10 cellular contexts compared by ENCODE assay signal in the genomic region with DNA sequence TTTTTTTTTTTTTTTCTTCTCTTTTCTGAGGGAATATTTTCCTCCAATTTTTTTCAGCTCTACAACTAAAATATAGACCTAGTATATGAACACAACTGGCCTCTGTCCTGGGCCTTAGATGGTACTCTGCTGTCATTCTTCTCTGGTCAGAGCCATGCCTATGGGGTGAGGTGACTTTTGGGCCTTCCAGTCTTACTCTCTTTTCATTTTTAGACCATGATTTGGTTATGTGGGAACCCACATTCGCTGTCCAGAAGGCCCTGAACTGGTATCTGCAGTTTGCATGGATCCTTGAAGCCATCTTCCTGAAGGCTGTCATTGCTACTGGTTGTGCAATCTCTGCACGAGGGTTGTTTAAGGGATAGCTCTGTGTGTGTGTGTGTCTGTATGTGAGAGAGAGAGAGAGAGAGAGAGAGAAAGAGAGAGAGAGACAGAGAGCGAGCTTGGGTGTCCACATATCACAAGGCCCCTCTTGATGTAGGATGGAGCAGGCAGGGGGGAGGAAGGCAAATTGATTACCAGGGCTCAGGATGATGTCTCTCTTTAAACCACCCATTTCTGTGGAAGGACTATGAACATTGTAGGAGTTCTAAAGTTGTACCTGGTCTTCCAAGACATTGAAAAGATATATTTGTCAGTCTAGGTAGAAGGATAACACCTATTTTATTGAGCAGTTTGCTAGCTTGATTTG. TPM values are rescaled to one million over a fixed set of nuclear protein-coding genes. Genes with fewer than 3 reads are reported as not detected.
DNase-seq lines count a peak whose midpoint lies in the region; ATAC-seq and TF ChIP-seq lines count a peak whose summit lies in the region.
"Had no signal": no experiment of that assay in that cellular context is flagged by ENCODE, and none has a peak within 500 bp of the region (broad histone marks: within the 10 kb centered on the region; RNA-seq: fewer than 3 reads in every experiment).

No MANE protein-coding gene starts in this region.

- no peak for DNase-seq in T-helper 2 cell treated with Interferon-gamma antibody and Interleukin-4, amounts not matched to agents 5 μg/mL and 100 μg/mL, for 36 hours (ENCODE audit: low spot score)
- no peak for DNase-seq in T-helper 2 cell
- no peak for DNase-seq in activated CD4-positive, alpha-beta memory T cell treated with anti-CD3 and anti-CD28 coated beads, Interleukin-2, amount 10 ng/mL, durations not matched to agents 7 days and 5 days
- no peak for DNase-seq in left cardiac atrium
- no peak for DNase-seq in stomach
- DNase-seq in NOMO-1 treated with DMSO at 0.1 percent for 48 hours (lab: John Stamatoyannopoulos, UW; ENCODE audit: unreplicated experiment): no peak
- no peak for DNase-seq in osteocyte (ENCODE audit: extremely low spot score, unreplicated experiment)
- DNase-seq: effector CD8-positive, alpha-beta T cell; pancreas had no signal

- H3K4me1 ChIP-seq in stomach: peaks cover 47 to 98% (median 75%) of the 10 kb centered on the region in 4 donors

- peak overlapping the region; percentile 87 for H3K4me3 Mint-ChIP-seq in T-helper 2 cell treated with Interferon-gamma antibody and Interleukin-4, amounts not matched to agents 5 μg/mL and 100 μg/mL, for 36 hours
- peak overlapping the region; percentile 93 for H3K4me3 Mint-ChIP-seq in activated CD4-positive, alpha-beta memory T cell treated with anti-CD3 and anti-CD28 coated beads, Interleukin-2, amount 10 ng/mL, durations not matched to agents 7 days and 5 days
- no peak overlapping the region for H3K4me3 Mint-ChIP-seq in osteocyte (ENCODE audit: unreplicated experiment)

- no peaks in the 10 kb centered on the region for H3K27me3 ChIP-seq in stomach
- H3K27me3 ChIP-seq: pancreas had no signal

- CTCF ChIA-PET in activated CD4-positive, alpha-beta memory T cell treated with anti-CD3 and anti-CD28 coated beads, Interleukin-2, amount 10 ng/mL, durations not matched to agents 7 days and 5 days (lab: Charles Lee): interaction anchor here (1.0 to 2.0 kb wide), 5 partner anchors 9 to 80 kb away, joined by 3 to 9 read pairs (median 4); no protein-coding TSS in a partner anchor

- H3K27ac Mint-ChIP-seq in T-helper 2 cell treated with Interferon-gamma antibody and Interleukin-4, amounts not matched to agents 5 μg/mL and 100 μg/mL, for 36 hours: peak overlapping the region; percentile 89
- H3K27ac Mint-ChIP-seq in activated CD4-positive, alpha-beta memory T cell treated with anti-CD3 and anti-CD28 coated beads, Interleukin-2, amount 10 ng/mL, durations not matched to agents 7 days and 5 days: peak overlapping the region; percentile 88
- no peak overlapping the region for H3K27ac Mint-ChIP-seq in osteocyte (ENCODE audit: unreplicated experiment)

- 65 to 78% (median 73%) methylated on average over 3 of the region's 3 CpGs for WGBS in stomach, 5 donors

- intact Hi-C loops in left cardiac atrium (cut with DNase I): loop anchor here in 1 of 2 donors (5.0 kb wide), 1 partner anchor 79 kb away; no protein-coding TSS in a partner anchor
- intact Hi-C loops in stomach (cut with DNase I; ENCODE audit: low total_unique reads): loop anchor here (10.0 kb wide), 1 partner anchor 52 kb away; no protein-coding TSS in a partner anchor

- TF ChIP-seq CTCF in stomach (IDR thresholded peaks at IDR 0.05): no peak
- no peak for TF ChIP-seq CTCF in osteocyte (IDR thresholded peaks at IDR 0.05)

- H3K4me1 Mint-ChIP-seq in T-helper 2 cell treated with Interferon-gamma antibody and Interleukin-4, amounts not matched to agents 5 μg/mL and 100 μg/mL, for 36 hours (ENCODE audit: low read depth): peaks cover 81% of the 10 kb centered on the region
- peaks cover 84% of the 10 kb centered on the region for H3K4me1 Mint-ChIP-seq in activated CD4-positive, alpha-beta memory T cell treated with anti-CD3 and anti-CD28 coated beads, Interleukin-2, amount 10 ng/mL, durations not matched to agents 7 days and 5 days
- peaks cover 83% of the 10 kb centered on the region for H3K4me1 Mint-ChIP-seq in osteocyte (ENCODE audit: unreplicated experiment)

- H3K9me3 ChIP-seq in stomach: no peaks in the 10 kb centered on the region
- H3K9me3 ChIP-seq: pancreas had no signal

- peak overlapping the region in 2 of 4 donors; percentile 10 for H3K4me3 ChIP-seq in stomach
- H3K4me3 ChIP-seq: pancreas had no signal

- ATAC-seq in left cardiac atrium (peak; percentile 22 to 27), GM18502 (IDR thresholded peaks at IDR 0.05; ENCODE audit: poor library complexity, unreplicated experiment) (no peak)

- H3K9me3 Mint-ChIP-seq in T-helper 2 cell treated with Interferon-gamma antibody and Interleukin-4, amounts not matched to agents 5 μg/mL and 100 μg/mL, for 36 hours: no peaks in the 10 kb centered on the region
- H3K9me3 Mint-ChIP-seq in activated CD4-positive, alpha-beta memory T cell treated with anti-CD3 and anti-CD28 coated beads, Interleukin-2, amount 10 ng/mL, durations not matched to agents 7 days and 5 days: no peaks in the 10 kb centered on the region
- H3K9me3 Mint-ChIP-seq in osteocyte (ENCODE audit: unreplicated experiment): no peaks in the 10 kb centered on the region

- H3K27me3 Mint-ChIP-seq in T-helper 2 cell treated with Interferon-gamma antibody and Interleukin-4, amounts not matched to agents 5 μg/mL and 100 μg/mL, for 36 hours (ENCODE audit: low read depth): no peaks in the 10 kb centered on the region
- no peaks in the 10 kb centered on the region for H3K27me3 Mint-ChIP-seq in activated CD4-positive, alpha-beta memory T cell treated with anti-CD3 and anti-CD28 coated beads, Interleukin-2, amount 10 ng/mL, durations not matched to agents 7 days and 5 days
- H3K27me3 Mint-ChIP-seq in osteocyte (ENCODE audit: unreplicated experiment): no peaks in the 10 kb centered on the region

- peak overlapping the region in 3 of 5 donors; percentile 95 to 100 (median 100) for H3K27ac ChIP-seq in stomach
- H3K27ac ChIP-seq: pancreas had no signal

- peaks cover 41% of the 10 kb centered on the region for H3K36me3 Mint-ChIP-seq in T-helper 2 cell treated with Interferon-gamma antibody and Interleukin-4, amounts not matched to agents 5 μg/mL and 100 μg/mL, for 36 hours (ENCODE audit: low read depth)
- H3K36me3 Mint-ChIP-seq in activated CD4-positive, alpha-beta memory T cell treated with anti-CD3 and anti-CD28 coated beads, Interleukin-2, amount 10 ng/mL, durations not matched to agents 7 days and 5 days (ENCODE audit: low read depth): peaks cover 64% of the 10 kb centered on the region
- H3K36me3 Mint-ChIP-seq in osteocyte (ENCODE audit: unreplicated experiment): peaks cover 12% of the 10 kb centered on the region

- no peak for TF ChIP-seq EP300 in stomach (IDR thresholded peaks at IDR 0.05)

- no peak for TF ChIP-seq POLR2A in stomach (IDR thresholded peaks at IDR 0.05)

- POLR2A ChIA-PET in activated CD4-positive, alpha-beta memory T cell treated with anti-CD3 and anti-CD28 coated beads, Interleukin-2, amount 10 ng/mL, durations not matched to agents 7 days and 5 days (lab: Charles Lee): interaction anchor here (0.9 to 20.1 kb wide), 8 partner anchors 7 to 919 kb away, joined by 4 to 671 read pairs (median 15); a partner anchor contains a TSS

- H3K36me3 ChIP-seq in stomach: no peaks in the 10 kb centered on the region
- H3K36me3 ChIP-seq: pancreas had no signal

RNA-seq across cellular contexts. Expression of a gene that starts 6.9 kb away (rescaled TPM):
- 10 to 100 TPM; 60.1 to 60.8 TPM for total RNA-seq in activated CD4-positive, alpha-beta memory T cell treated with anti-CD3 and anti-CD28 coated beads, Interleukin-2, amount 10 ng/mL, durations not matched to agents 7 days and 5 days
- total RNA-seq in left cardiac atrium: 100 to 1,000 TPM; 234 to 243 TPM
- total RNA-seq in stomach: 100 to 1,000 TPM in 2 of 5 donors, 10 to 100 TPM in 3; 59.1 to 115 (median 89.3) TPM
- polyA plus RNA-seq in stomach: 10 to 100 TPM; 13.7 to 44.1 (median 27.4) TPM
- 71.5 and 72.1 TPM in 2 replicates for total RNA-seq in osteocyte
